In the genomic region with DNA sequence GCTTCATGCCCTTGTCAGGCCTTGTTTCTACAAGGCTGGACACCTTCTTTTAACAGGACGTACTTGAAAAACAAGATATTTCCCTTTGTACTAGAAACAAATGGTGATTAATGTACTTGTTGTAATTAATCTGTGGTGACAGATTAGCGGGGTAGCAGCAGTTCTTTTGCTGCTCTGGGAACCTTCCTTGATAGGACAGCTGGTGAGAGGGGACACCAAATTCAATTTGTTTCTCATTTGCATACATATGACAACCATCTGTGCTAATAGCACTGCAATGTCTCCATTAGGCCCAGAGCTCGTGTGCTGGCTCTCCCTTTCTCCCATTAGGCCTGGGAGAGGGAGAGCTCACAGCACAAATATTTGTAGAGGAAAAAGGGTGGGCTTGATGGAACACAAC, we compare ENCODE assay signal across 19 cellular contexts.
"Had no signal": no experiment of that assay in that cellular context is flagged by ENCODE, and none has a peak within 500 bp of the region (broad histone marks: within the 10 kb centered on the region; RNA-seq: fewer than 3 reads in every experiment).

No MANE protein-coding gene starts in this region.

- H3K27ac ChIP-seq: epithelial cell of prostate, heart left ventricle, neutrophil, psoas muscle, spleen, stomach, thoracic aorta, transverse colon had no signal

- H3K4me3 Mint-ChIP-seq: dendritic cell treated with granulocyte-macrophage colony-stimulating factor and Interleukin-4, amounts not matched to agents 40 ng/mL and 50 ng/mL, for 4 days; effector memory CD8-positive, alpha-beta T cell; naive thymus-derived CD8-positive, alpha-beta T cell had no signal

- H3K9me3 ChIP-seq: mucosa of descending colon, neutrophil, psoas muscle, thoracic aorta, transverse colon had no signal

- DNase-seq: effector memory CD8-positive, alpha-beta T cell; foreskin melanocyte; heart left ventricle; hippocampal formation; mammary epithelial cell; mucosa of descending colon; naive thymus-derived CD8-positive, alpha-beta T cell; psoas muscle; spleen; stimulated activated CD4-positive, alpha-beta T cell treated with anti-CD3 and anti-CD28 coated beads, Interleukin-2, amount 100 ng/mL, for 24 hours; stimulated activated naive CD4-positive, alpha-beta T cell; stomach; substantia nigra; transverse colon had no signal

- H3K36me3 ChIP-seq: heart left ventricle, neutrophil, spleen, stomach, thoracic aorta, transverse colon had no signal

- ATAC-seq: effector memory CD8-positive, alpha-beta T cell; heart left ventricle; mucosa of descending colon; naive thymus-derived CD8-positive, alpha-beta T cell; psoas muscle; sciatic nerve had no signal

- H3K4me1 ChIP-seq: heart left ventricle, psoas muscle, stomach, transverse colon had no signal

- H3K27me3 ChIP-seq: heart left ventricle, neutrophil, spleen, stomach, transverse colon had no signal

- H3K27me3 Mint-ChIP-seq: dendritic cell treated with granulocyte-macrophage colony-stimulating factor and Interleukin-4, amounts not matched to agents 40 ng/mL and 50 ng/mL, for 4 days had no signal

- H3K27ac Mint-ChIP-seq: dendritic cell treated with granulocyte-macrophage colony-stimulating factor and Interleukin-4, amounts not matched to agents 40 ng/mL and 50 ng/mL, for 4 days; effector memory CD8-positive, alpha-beta T cell; naive thymus-derived CD8-positive, alpha-beta T cell had no signal

- H3K4me3 ChIP-seq: heart left ventricle, mucosa of descending colon, psoas muscle, spleen, stomach, thoracic aorta, transverse colon had no signal
